8 cellular contexts compared by ENCODE assay signal in genomic region chr2:135052042-135052876, GRCh38. TPM values are rescaled to one million over a fixed set of nuclear protein-coding genes. Genes with fewer than 3 reads are reported as not detected.
A peak's percentile ranks its signal among the peaks of the same experiment; 100 is the strongest.
DNase-seq lines count a peak whose midpoint lies in the region; ATAC-seq and TF ChIP-seq lines count a peak whose summit lies in the region.

RAB3GAP1 (plus strand) TSS chr2:135052292; CDS start chr2:135052308, 16 bp downstream.

- H4K91ac ChIP-seq in IMR-90 (ENCODE audit: insufficient read depth, low read depth, low read length): peak within 1 kb of the TSS; percentile 98

- peaks cover 48% of the 10 kb centered on the region for H3K4me1 Mint-ChIP-seq in activated T-cell treated with anti-CD3 and anti-CD28 coated beads, Interleukin-2, amount 50 U/mL, for 24 hours (ENCODE audit: low read depth)

- H3K18ac ChIP-seq in IMR-90 (ENCODE audit: low read depth, low read length): peak within 1 kb of the TSS; percentile 90

- H3K4me1 ChIP-seq in IMR-90 (ENCODE audit: control insufficient read depth, insufficient read depth, low read length) (no peaks in the 10 kb centered on the region; the same call in 1 of the 2 replicates), muscle layer of colon (ENCODE audit: insufficient read depth, low read length) (peaks cover 17% of the 10 kb centered on the region)

- H3K4me3 Mint-ChIP-seq in activated T-cell treated with anti-CD3 and anti-CD28 coated beads, Interleukin-2, amount 50 U/mL, for 24 hours: peak within 1 kb of the TSS; percentile 91

- TSS peak; percentile 76 for BruUV-seq in IMR-90 (replicated peaks; lab: Mats Ljungman, UMichigan)

- H3K23ac ChIP-seq in IMR-90 (ENCODE audit: low read depth, low read length): peak within 1 kb of the TSS; percentile 99

- H3K9me3 ChIP-seq in IMR-90 (ENCODE audit: control insufficient read depth, insufficient read depth, low read length) (no peaks in the 10 kb centered on the region), muscle layer of colon (ENCODE audit: low read length) (no peaks in the 10 kb centered on the region)

- H3K4ac ChIP-seq in IMR-90 (ENCODE audit: low read depth, low read length): peak within 1 kb of the TSS; percentile 99

- peaks cover 3% of the 10 kb centered on the region; the same call in 1 of the 2 replicates for H3K27me3 ChIP-seq in IMR-90 (ENCODE audit: control insufficient read depth, insufficient read depth, low read length)
- no peaks in the 10 kb centered on the region for H3K27me3 ChIP-seq in muscle layer of colon (ENCODE audit: control insufficient read depth in 1 of 2, insufficient read depth in 2 of 2, low read length in 2 of 2)

- peak within 1 kb of the TSS; percentile 100 for H3K27ac Mint-ChIP-seq in activated T-cell treated with anti-CD3 and anti-CD28 coated beads, Interleukin-2, amount 50 U/mL, for 24 hours

- POLR2A ChIA-PET in IMR-90 (lab: Charles Lee; ENCODE audit: unreplicated experiment): no interaction called here

- no peak for TF ChIP-seq RAD21 in IMR-90 (IDR thresholded peaks at IDR 0.05; ENCODE audit: low read length)

- peak within 1 kb of the TSS; percentile 78 for H2BK120ac ChIP-seq in IMR-90 (ENCODE audit: low read depth, low read length)

- no peaks in the 10 kb centered on the region for H3K27me3 Mint-ChIP-seq in activated T-cell treated with anti-CD3 and anti-CD28 coated beads, Interleukin-2, amount 50 U/mL, for 24 hours

- H3K4me2 ChIP-seq in IMR-90 (ENCODE audit: low read depth, low read length): peak within 1 kb of the TSS; percentile 85

- CTCF ChIA-PET in IMR-90 (lab: Yijun Ruan, JAX): no interaction called here

- in situ Hi-C loops in IMR-90 (cut with MboI; ENCODE audit: low sequenced_read_pairs): no loop called here

- TF ChIP-seq POLR2A in IMR-90 (IDR thresholded peaks at IDR 0.05; ENCODE audit: low read depth, low read length): peak; percentile 94

- peak; percentile 50 for DNase-seq in DMS114 treated with DMSO at 0.1 percent for 48 hours (lab: John Stamatoyannopoulos, UW; ENCODE audit: unreplicated experiment)
- peak; percentile 83 for DNase-seq in IMR-90
- DNase-seq in activated T-cell treated with anti-CD3 and anti-CD28 coated beads, Interleukin-2, amount 50 U/mL, for 24 hours: peak; percentile 89
- peak; percentile 76 to 77 for DNase-seq in stimulated activated CD8-positive, alpha-beta memory T cell treated with anti-CD3 and anti-CD28 coated beads, Interleukin-7, amount 100 ng/mL, for 1 hour (ENCODE audit: low read depth in 2 of 2)

- H3K79me1 ChIP-seq in IMR-90 (ENCODE audit: low read depth in 1 of 2, low read length in 2 of 2): peaks cover 8 to 22% of the 10 kb centered on the region in 2 experiments

- H3K36me3 Mint-ChIP-seq in activated T-cell treated with anti-CD3 and anti-CD28 coated beads, Interleukin-2, amount 50 U/mL, for 24 hours (ENCODE audit: low read depth): peaks cover 32% of the 10 kb centered on the region

- H3K4me3 ChIP-seq in IMR-90 (ENCODE audit: insufficient read depth, low read depth, low read length) (peak within 1 kb of the TSS; percentile 71), muscle layer of colon (ENCODE audit: low read depth in 1 of 2, low read length in 2 of 2) (peak within 1 kb of the TSS; percentile 87 to 88)

- H3K36me3 ChIP-seq in IMR-90 (ENCODE audit: control insufficient read depth, insufficient read depth, low read length): no peaks in the 10 kb centered on the region
- no peaks in the 10 kb centered on the region for H3K36me3 ChIP-seq in muscle layer of colon (ENCODE audit: insufficient read depth, low read length)

- 0% methylated on average over 6 of the region's 45 CpGs; no CpG with 5 or more reads in 1 of the 2 experiments for WGBS in IMR-90 (ENCODE audit: extremely low coverage in 2 of 2, insufficient read length in 1 of 2), 2 experiments

- peak within 1 kb of the TSS; percentile 96 for H2AFZ ChIP-seq in IMR-90 (replicated peaks; ENCODE audit: low read length, poor library complexity)

- peak within 1 kb of the TSS; percentile 90 for H2AK9ac ChIP-seq in IMR-90 (replicated peaks; ENCODE audit: low read depth, low read length, poor library complexity)

- H4K5ac ChIP-seq in IMR-90 (ENCODE audit: low read depth, low read length): peak within 1 kb of the TSS; percentile 93

- H2BK5ac ChIP-seq in IMR-90 (ENCODE audit: low read depth, low read length, poor library complexity, severe bottlenecking): peak within 1 kb of the TSS; percentile 88

- no peaks in the 10 kb centered on the region for H3K9me1 ChIP-seq in IMR-90 (ENCODE audit: insufficient read depth, low read length)

- no peaks in the 10 kb centered on the region for H3K9me3 Mint-ChIP-seq in activated T-cell treated with anti-CD3 and anti-CD28 coated beads, Interleukin-2, amount 50 U/mL, for 24 hours

- H3K56ac ChIP-seq in IMR-90 (ENCODE audit: extremely low read depth, insufficient read depth, low read length): peak within 1 kb of the TSS; percentile 100

- dilution Hi-C loops in IMR-90 (cut with HindIII; ENCODE audit: low sequenced_read_pairs, unreplicated experiment): no loop called here

- peak; percentile 77 for ATAC-seq in GM21529 (IDR thresholded peaks at IDR 0.05; ENCODE audit: unreplicated experiment)
- peak; percentile 94 for ATAC-seq in IMR-90 (ENCODE audit: low read depth)
- peak; percentile 93 for ATAC-seq in esophagus mucosa

- intact Hi-C loops in IMR-90 (cut with micrococcal nuclease): loop anchor here (5.0 kb wide), 2 partner anchors 45 to 690 kb away; partner anchors contain the start of gene UBXN4

- no peak within 1 kb of the TSS for H2BK20ac ChIP-seq in IMR-90 (ENCODE audit: low read depth, low read length)

- H2AK5ac ChIP-seq in IMR-90 (ENCODE audit: low read depth, low read length): peak within 1 kb of the TSS; percentile 44

- peak within 1 kb of the TSS; percentile 61; the same call in 1 of the 3 replicates for H2BK15ac ChIP-seq in IMR-90 (ENCODE audit: low read depth, low read length)

- H3K27ac ChIP-seq in IMR-90 (ENCODE audit: insufficient read depth, low read length) (peak within 1 kb of the TSS; percentile 82), muscle layer of colon (ENCODE audit: low read depth, low read length) (peak within 1 kb of the TSS; percentile 74)

- H3K14ac ChIP-seq in IMR-90 (replicated peaks; ENCODE audit: low read depth, low read length): peak within 1 kb of the TSS; percentile 99

- peak within 1 kb of the TSS; percentile 95 for H3K9ac ChIP-seq in IMR-90 (ENCODE audit: low read depth, low read length)
- H3K9ac ChIP-seq in muscle layer of colon (ENCODE audit: low read length): peak within 1 kb of the TSS; percentile 89

- peaks cover 4% of the 10 kb centered on the region; the same call in 1 of the 2 replicates for H4K20me1 ChIP-seq in IMR-90 (ENCODE audit: insufficient read depth, low read length)

- peak within 1 kb of the TSS; percentile 95 to 98 for H4K8ac ChIP-seq in IMR-90 (ENCODE audit: low read depth in 2 of 2, low read length in 2 of 2)

- TF ChIP-seq CTCF in IMR-90 (conservative IDR thresholded peaks at IDR 0.05; ENCODE audit: low read depth, low read length): no peak

TF ChIP-seq in IMR-90, 13 proteins besides CTCF, POLR2A, EP300 and RAD21:
- TF ChIP-seq MAZ (IDR thresholded peaks at IDR 0.05; ENCODE audit: borderline replicate concordance, low read depth, low read length): peak; percentile 22; the same call in 1 of the 2 replicates
- no peak for TF ChIP-seq CEBPB (IDR thresholded peaks at IDR 0.05; ENCODE audit: low read depth, low read length)
- peak; percentile 97 for TF ChIP-seq CHD1 (IDR thresholded peaks at IDR 0.05; ENCODE audit: low read depth, low read length)
- TF ChIP-seq BHLHE40 (IDR thresholded peaks at IDR 0.05; ENCODE audit: low read depth, low read length): no peak
TF ChIP-seq in IMR-90: peak in this region for 2.

TF ChIP-seq in PFSK-1, 5 proteins besides CTCF, POLR2A, EP300 and RAD21:
- TF ChIP-seq, protein P1, sequence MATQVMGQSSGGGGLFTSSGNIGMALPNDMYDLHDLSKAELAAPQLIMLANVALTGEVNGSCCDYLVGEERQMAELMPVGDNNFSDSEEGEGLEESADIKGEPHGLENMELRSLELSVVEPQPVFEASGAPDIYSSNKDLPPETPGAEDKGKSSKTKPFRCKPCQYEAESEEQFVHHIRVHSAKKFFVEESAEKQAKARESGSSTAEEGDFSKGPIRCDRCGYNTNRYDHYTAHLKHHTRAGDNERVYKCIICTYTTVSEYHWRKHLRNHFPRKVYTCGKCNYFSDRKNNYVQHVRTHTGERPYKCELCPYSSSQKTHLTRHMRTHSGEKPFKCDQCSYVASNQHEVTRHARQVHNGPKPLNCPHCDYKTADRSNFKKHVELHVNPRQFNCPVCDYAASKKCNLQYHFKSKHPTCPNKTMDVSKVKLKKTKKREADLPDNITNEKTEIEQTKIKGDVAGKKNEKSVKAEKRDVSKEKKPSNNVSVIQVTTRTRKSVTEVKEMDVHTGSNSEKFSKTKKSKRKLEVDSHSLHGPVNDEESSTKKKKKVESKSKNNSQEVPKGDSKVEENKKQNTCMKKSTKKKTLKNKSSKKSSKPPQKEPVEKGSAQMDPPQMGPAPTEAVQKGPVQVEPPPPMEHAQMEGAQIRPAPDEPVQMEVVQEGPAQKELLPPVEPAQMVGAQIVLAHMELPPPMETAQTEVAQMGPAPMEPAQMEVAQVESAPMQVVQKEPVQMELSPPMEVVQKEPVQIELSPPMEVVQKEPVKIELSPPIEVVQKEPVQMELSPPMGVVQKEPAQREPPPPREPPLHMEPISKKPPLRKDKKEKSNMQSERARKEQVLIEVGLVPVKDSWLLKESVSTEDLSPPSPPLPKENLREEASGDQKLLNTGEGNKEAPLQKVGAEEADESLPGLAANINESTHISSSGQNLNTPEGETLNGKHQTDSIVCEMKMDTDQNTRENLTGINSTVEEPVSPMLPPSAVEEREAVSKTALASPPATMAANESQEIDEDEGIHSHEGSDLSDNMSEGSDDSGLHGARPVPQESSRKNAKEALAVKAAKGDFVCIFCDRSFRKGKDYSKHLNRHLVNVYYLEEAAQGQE (IDR thresholded peaks at IDR 0.05; ENCODE audit: insufficient read depth in 1 of 2, low read depth in 2 of 2, low read length in 2 of 2): 0 out of 4 replicates have a peak, but pooled peaks of 1 of the 2 experiments have one; percentile 16
- TF ChIP-seq FOXP2 (optimal IDR thresholded peaks at IDR 0.05; ENCODE audit: borderline replicate concordance, extremely low read depth, extremely low read length, insufficient read depth): peak; percentile 45
- TF ChIP-seq SIN3A (IDR thresholded peaks at IDR 0.05; ENCODE audit: borderline replicate concordance, insufficient read depth, low read length): no peak; the same call in 1 of the 2 replicates
- TF ChIP-seq POLR2AphosphoS5 (IDR thresholded peaks at IDR 0.05; ENCODE audit: low read depth, low read length): peak; percentile 90
- TF ChIP-seq TAF1 (IDR thresholded peaks at IDR 0.05; ENCODE audit: borderline replicate concordance, insufficient read depth, low read length): peak; percentile 89; the same call in 1 of the 2 replicates

RNA-seq across cellular contexts. Expression of gene RAB3GAP1, which starts in this region (rescaled TPM):
- total RNA-seq in IMR-90 (2012; rRNA removed): 65.8 and 85.5 TPM in 2 replicates
- polyA plus RNA-seq in IMR-90 (2012; rRNA removed): 16.2 and 21.2 TPM in 2 replicates
- 5.0 and 10.4 TPM in 2 replicates for polyA plus RNA-seq in IMR-90 (2012; cell fraction: cytosol; rRNA removed)
- 5.1 and 25.2 TPM in 2 replicates for polyA plus RNA-seq in IMR-90 (2012; cell fraction: nucleus; rRNA removed; ENCODE audit: low replicate concordance)
- 27.6 TPM for polyA plus RNA-seq in PFSK-1 (2012; ENCODE audit: insufficient read length, low read depth)
- 31.0 TPM for total RNA-seq in esophagus mucosa

Comparison
In these comparisons a context has a peak if more than half of its experiments do, and no peak if none do; other contexts are left out.
1. Peak in every context shown above with its lines: DNase-seq, ATAC-seq, H3K4me3 ChIP-seq and H3K27ac ChIP-seq.